10 cellular contexts compared by ENCODE assay signal in genomic region chr9:5509573-5509972, GRCh38. TPM values are rescaled to one million over a fixed set of nuclear protein-coding genes. Genes with fewer than 3 reads are reported as not detected.
DNase-seq lines count a peak whose midpoint lies in the region; ATAC-seq and TF ChIP-seq lines count a peak whose summit lies in the region.
"Had no signal": no experiment of that assay in that cellular context is flagged by ENCODE, and none has a peak within 500 bp of the region (broad histone marks: within the 10 kb centered on the region; RNA-seq: fewer than 3 reads in every experiment).

No MANE protein-coding gene starts in this region.

- H3K4me3 ChIP-seq in WI38 (ENCODE audit: low read depth, low read length) (peak overlapping the region; percentile 60), stomach (no peak overlapping the region), ovary (no peak overlapping the region)
- H3K4me3 ChIP-seq in effector memory CD4-positive, alpha-beta T cell (ENCODE audit: insufficient read depth, low read depth, low read length, poor library complexity, severe bottlenecking), result no peak overlapping the region

- peaks cover 0 to 4% (median 0%) of the 10 kb centered on the region in 4 donors for H3K9me3 ChIP-seq in stomach
- no peaks in the 10 kb centered on the region for H3K9me3 ChIP-seq in effector memory CD4-positive, alpha-beta T cell (ENCODE audit: control insufficient read depth, low read length)
- no peaks in the 10 kb centered on the region for H3K9me3 ChIP-seq in ovary

- ATAC-seq in activated CD4-positive, alpha-beta T cell treated with anti-CD3 and anti-CD28 coated beads for 36 hours, result no peak
- no peak for ATAC-seq in HG03135 (IDR thresholded peaks at IDR 0.05; ENCODE audit: unreplicated experiment)

- peak overlapping the region in 4 of 5 donors; percentile 57 to 79 (median 69) for H3K27ac ChIP-seq in stomach
- H3K27ac ChIP-seq in effector memory CD4-positive, alpha-beta T cell (ENCODE audit: insufficient read depth, low read length, poor library complexity, severe bottlenecking), result no peak overlapping the region
- H3K27ac ChIP-seq in ovary, result no peak overlapping the region

- peaks cover 5% of the 10 kb centered on the region for H3K36me3 Mint-ChIP-seq in activated CD4-positive, alpha-beta T cell treated with anti-CD3 and anti-CD28 coated beads for 36 hours (ENCODE audit: low read depth)

- CTCF ChIA-PET in activated CD4-positive, alpha-beta T cell treated with anti-CD3 and anti-CD28 coated beads for 36 hours (lab: Charles Lee), result interaction anchor here (0.9 to 1.9 kb wide), 4 partner anchors 16 to 99 kb away, joined by 3 to 8 read pairs (median 4); no protein-coding TSS in a partner anchor

- TF ChIP-seq POLR2A in stomach (IDR thresholded peaks at IDR 0.05), result no peak
- no peak for TF ChIP-seq POLR2A in ovary (IDR thresholded peaks at IDR 0.05)

- 62 to 82% (median 66%) methylated on average over 2 of the region's 2 CpGs for WGBS in stomach, 5 donors
- WGBS in ovary, 3 donors, result 69 to 75% (median 73%) methylated on average over 2 of the region's 2 CpGs

- POLR2A ChIA-PET in activated CD4-positive, alpha-beta T cell treated with anti-CD3 and anti-CD28 coated beads for 36 hours (lab: Charles Lee), result no interaction called here

- H3K36me3 ChIP-seq in stomach (no peaks in the 10 kb centered on the region), ovary (no peaks in the 10 kb centered on the region)
- no peaks in the 10 kb centered on the region for H3K36me3 ChIP-seq in effector memory CD4-positive, alpha-beta T cell (ENCODE audit: control insufficient read depth, insufficient read depth, low read length)

- H3K4me3 Mint-ChIP-seq in activated CD4-positive, alpha-beta T cell treated with anti-CD3 and anti-CD28 coated beads for 36 hours, result no peak overlapping the region

- no peak for TF ChIP-seq EP300 in stomach (IDR thresholded peaks at IDR 0.05)
- no peak for TF ChIP-seq EP300 in ovary (IDR thresholded peaks at IDR 0.05)

- H3K27ac Mint-ChIP-seq in activated CD4-positive, alpha-beta T cell treated with anti-CD3 and anti-CD28 coated beads for 36 hours, result peak overlapping the region; percentile 89

- peaks cover under 1% of the 10 kb centered on the region for H3K27me3 Mint-ChIP-seq in activated CD4-positive, alpha-beta T cell treated with anti-CD3 and anti-CD28 coated beads for 36 hours

- H3K9me3 Mint-ChIP-seq in activated CD4-positive, alpha-beta T cell treated with anti-CD3 and anti-CD28 coated beads for 36 hours (ENCODE audit: low read depth), result peaks cover 11% of the 10 kb centered on the region

- H3K4me1 ChIP-seq in stomach (peaks cover 0 to 16% (median 7%) of the 10 kb centered on the region in 4 donors), ovary (ENCODE audit: insufficient read depth) (peaks cover 2% of the 10 kb centered on the region)
- H3K4me1 ChIP-seq in effector memory CD4-positive, alpha-beta T cell (ENCODE audit: control insufficient read depth, insufficient read depth, low read length, poor library complexity, severe bottlenecking), result peaks cover 8% of the 10 kb centered on the region

- peaks cover 56% of the 10 kb centered on the region for H3K4me1 Mint-ChIP-seq in activated CD4-positive, alpha-beta T cell treated with anti-CD3 and anti-CD28 coated beads for 36 hours

- DNase-seq in activated CD4-positive, alpha-beta T cell treated with anti-CD3 and anti-CD28 coated beads for 36 hours, result no peak
- no peak for DNase-seq in activated CD4-positive, alpha-beta T cell treated with anti-CD3 and anti-CD28 coated beads for 4 hours
- DNase-seq in foreskin melanocyte (peak; percentile 75), stomach (no peak), ovary (no peak)
- DNase-seq in effector memory CD4-positive, alpha-beta T cell, result no peak
- DNase-seq: NCI-H1417 had no signal

- intact Hi-C loops in activated CD4-positive, alpha-beta T cell treated with anti-CD3 and anti-CD28 coated beads for 36 hours (cut with DNase I, micrococcal nuclease), result no loop called here
- intact Hi-C loops in stomach (cut with DNase I; ENCODE audit: low total_unique reads) (no loop called here), ovary (cut with DNase I) (no loop called here)

- TF ChIP-seq CTCF in WI38 (IDR thresholded peaks at IDR 0.05; ENCODE audit: low read depth, low read length) (no peak), stomach (IDR thresholded peaks at IDR 0.05) (no peak), ovary (IDR thresholded peaks at IDR 0.05) (no peak)

- H3K27me3 ChIP-seq in stomach (no peaks in the 10 kb centered on the region), ovary (no peaks in the 10 kb centered on the region)
- H3K27me3 ChIP-seq in effector memory CD4-positive, alpha-beta T cell (replicated peaks; ENCODE audit: control insufficient read depth, insufficient read depth, low read length, poor library complexity, severe bottlenecking), result no peaks in the 10 kb centered on the region

RNA-seq across cellular contexts. Expression of gene PDCD1LG2, which starts 0.8 kb away (rescaled TPM):
- total RNA-seq in activated CD4-positive, alpha-beta T cell treated with anti-CD3 and anti-CD28 coated beads for 36 hours, result under 1 TPM; 0.43 to 0.81 TPM
- total RNA-seq in stomach (1 to 10 TPM in 3 of 5 donors, under 1 TPM in 1, not detected in 1; 0.18 to 2.3 (median 1.4) TPM), ovary (1 to 10 TPM in 4 of 7 donors, under 1 TPM in 3; 0.51 to 2.0 (median 1.2) TPM)
- polyA plus RNA-seq in stomach (under 1 TPM in 2 of 3 donors, not detected in 1; 0.25 to 0.30 TPM), ovary (1 to 10 TPM in 1 of 2 donors, under 1 TPM in 1; 0.70 to 5.0 TPM)
- total RNA-seq: mononuclear cell had no signal

RNA-seq across cellular contexts. Expression of gene CD274, which starts 59.2 kb away (rescaled TPM):
- 10 to 100 TPM; 25.0 to 30.1 TPM for total RNA-seq in activated CD4-positive, alpha-beta T cell treated with anti-CD3 and anti-CD28 coated beads for 36 hours
- total RNA-seq in stomach (10 to 100 TPM in 1 of 5 donors, 1 to 10 TPM in 2, not detected in 2; 1.8 to 33.3 (median 9.3) TPM), ovary (1 to 10 TPM in 6 of 7 donors, under 1 TPM in 1; 0.89 to 2.0 (median 1.5) TPM)
- polyA plus RNA-seq in stomach (1 to 10 TPM in 1 of 3 donors, under 1 TPM in 2; 0.46 to 1.1 (median 0.62) TPM), ovary (1 to 10 TPM in 1 of 2 donors, under 1 TPM in 1; 0.57 to 6.7 TPM)

Comparison
In these comparisons a context has a peak if more than half of its experiments do, and no peak if none do; other contexts are left out.
1. H3K27ac ChIP-seq: peak in stomach (4 of 5); none in effector memory CD4-positive, alpha-beta T cell (single experiment) and ovary (0 of 2).